ENCODE assay signal across 2 cellular contexts in genomic region chr3:122100591-122101491, GRCh38.
TF ChIP-seq lines count a peak whose summit lies in the region.

No MANE protein-coding gene starts in this region.

TF ChIP-seq in IMR-90, 13 proteins besides CTCF, POLR2A, EP300 and RAD21:
- TF ChIP-seq USF2 (IDR thresholded peaks at IDR 0.05; ENCODE audit: low read depth, low read length) (no peak), RCOR1 (IDR thresholded peaks at IDR 0.05; ENCODE audit: insufficient replicate concordance, low read length) (no peak), CEBPB (IDR thresholded peaks at IDR 0.05; ENCODE audit: low read depth, low read length) (no peak), BHLHE40 (IDR thresholded peaks at IDR 0.05; ENCODE audit: low read depth, low read length) (no peak), NFE2L2 (IDR thresholded peaks at IDR 0.05; ENCODE audit: low read depth, low read length) (no peak), CHD1 (IDR thresholded peaks at IDR 0.05; ENCODE audit: low read depth, low read length) (no peak), SMC3 (IDR thresholded peaks at IDR 0.05; ENCODE audit: low read depth, low read length) (no peak), MAZ (IDR thresholded peaks at IDR 0.05; ENCODE audit: borderline replicate concordance, low read depth, low read length) (no peak), MXI1 (IDR thresholded peaks at IDR 0.05; ENCODE audit: borderline replicate concordance, low read depth, low read length) (no peak), ELK1 (IDR thresholded peaks at IDR 0.05; ENCODE audit: borderline replicate concordance, low read depth, low read length) (no peak), MAFK (IDR thresholded peaks at IDR 0.05; ENCODE audit: low read depth, low read length) (no peak), FOS (IDR thresholded peaks at IDR 0.05; ENCODE audit: low read depth, low read length) (no peak), RFX5 (IDR thresholded peaks at IDR 0.05; ENCODE audit: low read depth, low read length) (no peak)

TF ChIP-seq in H1, 55 proteins besides CTCF, POLR2A, EP300 and RAD21:
- TF ChIP-seq EGR1 (IDR thresholded peaks at IDR 0.05; ENCODE audit: borderline replicate concordance, low read depth, low read length) = no peak
- TF ChIP-seq RFX5 (IDR thresholded peaks at IDR 0.05; ENCODE audit: borderline replicate concordance, low read depth, low read length) = 0 out of 2 replicates have a peak, but pooled peaks have one; percentile 26
- no peak for TF ChIP-seq KDM5A (IDR thresholded peaks at IDR 0.05; ENCODE audit: low read length)
